Comparison of ENCODE assay signal across 10 cellular contexts in the genomic region with DNA sequence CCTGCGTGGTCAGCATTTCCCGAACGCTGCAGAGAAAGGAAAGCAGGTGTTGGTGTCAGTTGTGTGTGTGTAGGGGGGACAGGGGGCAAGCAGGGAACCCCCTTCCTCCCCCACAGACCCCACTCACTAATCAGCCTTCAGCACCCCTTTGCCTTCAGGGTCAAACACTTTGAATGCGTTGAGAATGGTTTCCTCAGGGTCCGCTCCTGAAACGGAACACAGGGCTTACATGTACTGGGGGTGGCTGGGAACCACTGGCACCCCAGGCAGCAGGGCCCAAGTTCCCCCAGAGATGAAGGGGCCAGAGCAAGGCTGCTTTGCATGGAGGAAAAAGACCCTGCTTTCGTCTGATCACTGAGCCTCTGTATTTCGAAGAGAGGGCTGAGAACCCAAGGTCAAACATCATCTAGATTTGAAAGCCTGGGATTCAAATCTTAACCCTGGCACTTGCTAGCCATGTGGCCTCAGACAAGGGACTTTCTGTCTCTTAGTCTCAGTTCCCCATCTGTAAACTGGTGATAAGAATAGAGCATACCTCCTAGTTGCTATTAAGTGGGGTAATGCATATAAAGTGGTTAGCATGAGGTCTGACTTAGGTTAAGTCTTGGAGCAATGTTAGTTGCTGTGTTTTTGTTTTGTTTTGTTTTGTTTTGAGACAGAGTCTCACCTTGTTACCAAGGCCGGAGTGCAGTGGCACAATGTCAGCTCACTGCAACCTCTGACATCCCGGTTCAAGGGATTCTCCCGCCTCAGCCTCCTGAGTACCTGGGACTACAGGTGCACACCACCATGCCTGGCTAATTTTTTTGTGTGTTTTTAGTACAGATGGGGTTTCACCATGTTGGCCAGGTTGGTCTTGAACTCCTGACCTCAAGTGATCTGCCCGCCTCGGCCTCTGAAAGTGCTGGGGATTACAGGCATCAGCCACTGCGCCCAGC. TPM values are rescaled to one million over a fixed set of nuclear protein-coding genes. Genes with fewer than 3 reads are reported as not detected.
DNase-seq lines count a peak whose midpoint lies in the region; ATAC-seq and TF ChIP-seq lines count a peak whose summit lies in the region.
"Had no signal": no experiment of that assay in that cellular context is flagged by ENCODE, and none has a peak within 500 bp of the region (broad histone marks: within the 10 kb centered on the region; RNA-seq: fewer than 3 reads in every experiment).

No MANE protein-coding gene starts in this region.

- no peaks in the 10 kb centered on the region for H3K27me3 Mint-ChIP-seq in activated naive CD8-positive, alpha-beta T cell treated with anti-CD3 and anti-CD28 coated beads, Interleukin-2, amount 50 U/mL, for 24 hours

- H3K27ac Mint-ChIP-seq in activated naive CD8-positive, alpha-beta T cell treated with anti-CD3 and anti-CD28 coated beads, Interleukin-2, amount 50 U/mL, for 24 hours: peak overlapping the region; percentile 0

- DNase-seq in activated naive CD8-positive, alpha-beta T cell treated with anti-CD3 and anti-CD28 coated beads, Interleukin-2, amount 50 U/mL, for 24 hours: no peak
- DNase-seq in glomerular visceral epithelial cell (ENCODE audit: extremely low spot score) (no peak), GDM1 (lab: John Stamatoyannopoulos, UW) (no peak), DMS 273 (lab: John Stamatoyannopoulos, UW; ENCODE audit: unreplicated experiment) (no peak), vagina (ENCODE audit: extremely low spot score in 2 of 2) (no peak)
- DNase-seq: stimulated activated CD4-positive, alpha-beta T cell treated with anti-CD3 and anti-CD28 coated beads, Interleukin-15, amount 100 ng/mL, for 24 hours had no signal

- H3K9me3 Mint-ChIP-seq in activated naive CD8-positive, alpha-beta T cell treated with anti-CD3 and anti-CD28 coated beads, Interleukin-2, amount 50 U/mL, for 24 hours: no peaks in the 10 kb centered on the region

- no peak for TF ChIP-seq CTCF in vagina (IDR thresholded peaks at IDR 0.05)

- no peaks in the 10 kb centered on the region for H3K36me3 Mint-ChIP-seq in activated naive CD8-positive, alpha-beta T cell treated with anti-CD3 and anti-CD28 coated beads, Interleukin-2, amount 50 U/mL, for 24 hours (ENCODE audit: low read depth)

- peak; percentile 94 for ATAC-seq in GM18508 (IDR thresholded peaks at IDR 0.05; ENCODE audit: insufficient read depth, unreplicated experiment)
- peak; percentile 98 for ATAC-seq in GM21390 (IDR thresholded peaks at IDR 0.05; ENCODE audit: unreplicated experiment)
- ATAC-seq in HG03175 (IDR thresholded peaks at IDR 0.05; ENCODE audit: unreplicated experiment): peak; percentile 98
- ATAC-seq in activated naive CD8-positive, alpha-beta T cell treated with anti-CD3 and anti-CD28 coated beads, Interleukin-2, amount 50 U/mL, for 24 hours: peak; percentile 46

- H3K4me3 Mint-ChIP-seq in activated naive CD8-positive, alpha-beta T cell treated with anti-CD3 and anti-CD28 coated beads, Interleukin-2, amount 50 U/mL, for 24 hours: no peak overlapping the region

- H3K36me3 ChIP-seq in vagina: no peaks in the 10 kb centered on the region

- TF ChIP-seq POLR2A in vagina (IDR thresholded peaks at IDR 0.05): no peak

- no peak overlapping the region for H3K4me3 ChIP-seq in vagina

- no peaks in the 10 kb centered on the region for H3K4me1 ChIP-seq in vagina

- peaks cover 2% of the 10 kb centered on the region for H3K4me1 Mint-ChIP-seq in activated naive CD8-positive, alpha-beta T cell treated with anti-CD3 and anti-CD28 coated beads, Interleukin-2, amount 50 U/mL, for 24 hours

- no peaks in the 10 kb centered on the region for H3K27me3 ChIP-seq in vagina

- H3K9me3 ChIP-seq in vagina: no peaks in the 10 kb centered on the region

- intact Hi-C loops in vagina (cut with DNase I): no loop called here

- H3K27ac ChIP-seq in vagina: no peak overlapping the region

RNA-seq across cellular contexts. Expression of a gene that starts 7.0 kb away (rescaled TPM):
- not detected for total RNA-seq in vagina
- total RNA-seq: liver had no signal

Comparison
In these comparisons a context has a peak if more than half of its experiments do, and no peak if none do; other contexts are left out.
1. ATAC-seq: peak in every context shown above with its lines; median percentile 98 in GM21390; 98 in HG03175; 94 in GM18508; 46 in activated naive CD8-positive, alpha-beta T cell treated with anti-CD3 and anti-CD28 coated beads, Interleukin-2, amount 50 U/mL, for 24 hours.